1 cellular context compared by ENCODE assay signal in the genomic region with DNA sequence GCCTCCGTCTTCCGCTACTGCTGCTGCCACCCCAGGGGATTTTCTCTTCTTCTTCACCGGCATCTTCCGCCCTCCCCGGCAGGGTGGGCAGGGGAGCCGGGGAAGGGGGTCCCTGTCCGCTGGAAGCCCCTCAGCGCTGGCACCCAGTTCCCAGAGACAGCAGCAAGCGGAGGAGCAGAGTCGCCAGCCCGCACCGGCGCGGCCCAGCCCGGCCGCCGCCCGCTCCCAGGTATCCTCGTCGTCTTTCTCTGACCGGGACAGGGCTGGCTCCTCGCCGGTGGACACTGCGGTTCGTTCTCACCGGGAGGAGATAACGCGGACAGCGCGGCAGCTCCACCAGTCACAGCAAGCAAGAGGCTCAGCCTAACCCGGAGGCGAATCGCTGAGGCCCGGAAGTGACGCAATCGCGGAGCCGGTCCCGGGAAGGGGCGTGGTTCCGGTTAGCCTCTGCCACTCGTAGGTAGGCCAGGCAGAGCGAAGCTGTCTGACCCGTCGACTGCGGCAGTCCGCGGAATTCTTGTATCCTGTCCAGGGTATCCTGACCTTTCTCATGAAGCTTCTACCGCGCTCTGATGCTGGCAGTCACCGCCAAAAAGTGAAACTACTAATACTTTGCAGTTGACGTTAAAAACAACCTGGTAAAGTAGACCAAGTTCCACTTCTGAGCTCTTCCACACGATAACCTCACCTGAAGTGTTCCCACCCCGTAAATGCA.
TF ChIP-seq lines count a peak whose summit lies in the region.

TSS of gene DCUN1D5 (minus strand) at position 351 of the 715 bp plus-strand sequence. CDS start at position 63, 288 bp downstream.

TF ChIP-seq in K562, 482 proteins besides CTCF, POLR2A, EP300 and RAD21 (continued from another document and continues in another):
- TF ChIP-seq, protein P1, sequence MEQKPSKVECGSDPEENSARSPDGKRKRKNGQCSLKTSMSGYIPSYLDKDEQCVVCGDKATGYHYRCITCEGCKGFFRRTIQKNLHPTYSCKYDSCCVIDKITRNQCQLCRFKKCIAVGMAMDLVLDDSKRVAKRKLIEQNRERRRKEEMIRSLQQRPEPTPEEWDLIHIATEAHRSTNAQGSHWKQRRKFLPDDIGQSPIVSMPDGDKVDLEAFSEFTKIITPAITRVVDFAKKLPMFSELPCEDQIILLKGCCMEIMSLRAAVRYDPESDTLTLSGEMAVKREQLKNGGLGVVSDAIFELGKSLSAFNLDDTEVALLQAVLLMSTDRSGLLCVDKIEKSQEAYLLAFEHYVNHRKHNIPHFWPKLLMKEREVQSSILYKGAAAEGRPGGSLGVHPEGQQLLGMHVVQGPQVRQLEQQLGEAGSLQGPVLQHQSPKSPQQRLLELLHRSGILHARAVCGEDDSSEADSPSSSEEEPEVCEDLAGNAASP (IDR thresholded peaks at IDR 0.05): no peak
- TF ChIP-seq MAFF (IDR thresholded peaks at IDR 0.05; ENCODE audit: low read length) (0 out of 2 replicates have a peak, but pooled peaks have one; percentile 1), ZNF830 (CRISPR knock-in tag; IDR thresholded peaks at IDR 0.05) (no peak), WHSC1 (IDR thresholded peaks at IDR 0.05; ENCODE audit: low read length) (no peak), PHB (CRISPR knock-in tag; IDR thresholded peaks at IDR 0.05) (no peak), RHOXF2B (CRISPR knock-in tag; conservative IDR thresholded peaks at IDR 0.05) (no peak), JUN (IDR thresholded peaks at IDR 0.05; ENCODE audit: borderline replicate concordance, low read depth, low read length) (0 out of 2 replicates have a peak, but pooled peaks have one; percentile 45), JUN (CRISPR knock-in tag; IDR thresholded peaks at IDR 0.05; ENCODE audit: borderline replicate concordance) (0 out of 2 replicates have a peak, but pooled peaks have one; percentile 32), HCFC1 (IDR thresholded peaks at IDR 0.05; ENCODE audit: low read depth, low read length) (peak; percentile 72), KLF16 (IDR thresholded peaks at IDR 0.05) (no peak), ZNF133 (CRISPR knock-in tag; IDR thresholded peaks at IDR 0.05) (no peak), DEAF1 (CRISPR knock-in tag; IDR thresholded peaks at IDR 0.05) (no peak), SMARCB1 (IDR thresholded peaks at IDR 0.05; ENCODE audit: insufficient read length, low read depth) (no peak), FOS (IDR thresholded peaks at IDR 0.05; ENCODE audit: extremely low read depth, insufficient read length) (no peak), HMBOX1 (IDR thresholded peaks at IDR 0.05) (no peak; the same call in 1 of the 2 replicates), ZNF668 (CRISPR knock-in tag; IDR thresholded peaks at IDR 0.05) (no peak), ZNF140 (CRISPR knock-in tag; IDR thresholded peaks at IDR 0.05) (no peak), ZNF239 (CRISPR knock-in tag; IDR thresholded peaks at IDR 0.05) (no peak), SUPT5H (IDR thresholded peaks at IDR 0.05) (peak; percentile 94), FOXA1 (IDR thresholded peaks at IDR 0.05; ENCODE audit: borderline replicate concordance) (no peak), HNRNPUL1 (IDR thresholded peaks at IDR 0.05; ENCODE audit: low read length) (no peak), CREB5 (CRISPR knock-in tag; IDR thresholded peaks at IDR 0.05) (no peak), FOXP4 (CRISPR knock-in tag; IDR thresholded peaks at IDR 0.05; ENCODE audit: borderline replicate concordance) (0 out of 2 replicates have a peak, but pooled peaks have one; percentile 66), ZNF143 (CRISPR knock-in tag; IDR thresholded peaks at IDR 0.05) (no peak), SMAD2 (IDR thresholded peaks at IDR 0.05; ENCODE audit: low read depth, low read length) (no peak), MIER1 (IDR thresholded peaks at IDR 0.05; ENCODE audit: low read depth) (no peak), ZNF224 (CRISPR knock-in tag; IDR thresholded peaks at IDR 0.05) (no peak), ZBTB40 (IDR thresholded peaks at IDR 0.05) (peak; percentile 97), ZBTB40 (CRISPR knock-in tag; IDR thresholded peaks at IDR 0.05) (no peak), E2F3 (CRISPR knock-in tag; IDR thresholded peaks at IDR 0.05) (no peak), ZNF695 (CRISPR knock-in tag; IDR thresholded peaks at IDR 0.05) (no peak), ETS2 (tag; IDR thresholded peaks at IDR 0.05; ENCODE audit: borderline replicate concordance, poor library complexity, severe bottlenecking) (no peak), SMARCA4 (IDR thresholded peaks at IDR 0.05) (0 out of 2 replicates have a peak, but pooled peaks have one; percentile 19), TARDBP (IDR thresholded peaks at IDR 0.05) (no peak)
- TF ChIP-seq, protein P2, sequence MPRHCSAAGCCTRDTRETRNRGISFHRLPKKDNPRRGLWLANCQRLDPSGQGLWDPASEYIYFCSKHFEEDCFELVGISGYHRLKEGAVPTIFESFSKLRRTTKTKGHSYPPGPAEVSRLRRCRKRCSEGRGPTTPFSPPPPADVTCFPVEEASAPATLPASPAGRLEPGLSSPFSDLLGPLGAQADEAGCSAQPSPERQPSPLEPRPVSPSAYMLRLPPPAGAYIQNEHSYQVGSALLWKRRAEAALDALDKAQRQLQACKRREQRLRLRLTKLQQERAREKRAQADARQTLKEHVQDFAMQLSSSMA (CRISPR knock-in tag; IDR thresholded peaks at IDR 0.05): no peak
- TF ChIP-seq, protein P3, sequence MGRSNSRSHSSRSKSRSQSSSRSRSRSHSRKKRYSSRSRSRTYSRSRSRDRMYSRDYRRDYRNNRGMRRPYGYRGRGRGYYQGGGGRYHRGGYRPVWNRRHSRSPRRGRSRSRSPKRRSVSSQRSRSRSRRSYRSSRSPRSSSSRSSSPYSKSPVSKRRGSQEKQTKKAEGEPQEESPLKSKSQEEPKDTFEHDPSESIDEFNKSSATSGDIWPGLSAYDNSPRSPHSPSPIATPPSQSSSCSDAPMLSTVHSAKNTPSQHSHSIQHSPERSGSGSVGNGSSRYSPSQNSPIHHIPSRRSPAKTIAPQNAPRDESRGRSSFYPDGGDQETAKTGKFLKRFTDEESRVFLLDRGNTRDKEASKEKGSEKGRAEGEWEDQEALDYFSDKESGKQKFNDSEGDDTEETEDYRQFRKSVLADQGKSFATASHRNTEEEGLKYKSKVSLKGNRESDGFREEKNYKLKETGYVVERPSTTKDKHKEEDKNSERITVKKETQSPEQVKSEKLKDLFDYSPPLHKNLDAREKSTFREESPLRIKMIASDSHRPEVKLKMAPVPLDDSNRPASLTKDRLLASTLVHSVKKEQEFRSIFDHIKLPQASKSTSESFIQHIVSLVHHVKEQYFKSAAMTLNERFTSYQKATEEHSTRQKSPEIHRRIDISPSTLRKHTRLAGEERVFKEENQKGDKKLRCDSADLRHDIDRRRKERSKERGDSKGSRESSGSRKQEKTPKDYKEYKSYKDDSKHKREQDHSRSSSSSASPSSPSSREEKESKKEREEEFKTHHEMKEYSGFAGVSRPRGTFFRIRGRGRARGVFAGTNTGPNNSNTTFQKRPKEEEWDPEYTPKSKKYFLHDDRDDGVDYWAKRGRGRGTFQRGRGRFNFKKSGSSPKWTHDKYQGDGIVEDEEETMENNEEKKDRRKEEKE (IDR thresholded peaks at IDR 0.05; ENCODE audit: borderline replicate concordance in 1 of 2, control insufficient read depth in 1 of 2, low read depth in 2 of 2, low read length in 1 of 2): 0 out of 4 replicates have a peak, but pooled peaks of 1 of the 2 experiments have one; percentile 42
